24 cellular contexts compared by ENCODE assay signal in the genomic region with DNA sequence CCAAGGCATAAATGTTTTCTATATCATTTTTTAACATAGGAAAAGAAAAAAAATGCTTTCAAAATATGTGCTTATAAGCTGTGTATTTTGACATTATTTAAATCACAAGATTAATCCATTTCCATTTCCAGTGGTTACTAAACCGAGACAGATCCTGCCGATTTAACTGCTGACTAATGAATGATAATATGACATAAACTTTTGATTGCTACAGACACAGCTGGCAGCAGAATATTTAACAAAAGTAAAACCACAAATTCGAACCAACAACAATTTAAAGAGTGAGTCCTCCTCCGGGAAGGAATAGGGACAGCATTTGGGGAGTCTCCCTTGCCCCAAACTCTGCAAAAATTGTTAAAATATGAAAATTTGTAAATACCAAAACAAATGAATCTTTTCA.
"Had no signal": no experiment of that assay in that cellular context is flagged by ENCODE, and none has a peak within 500 bp of the region (broad histone marks: within the 10 kb centered on the region; RNA-seq: fewer than 3 reads in every experiment).

No MANE protein-coding gene starts in this region.

- H3K27me3 ChIP-seq: SJCRH30 had no signal

- ATAC-seq: activated T-helper 17 cell treated with anti-CD3 and anti-CD28 coated beads, Interleukin-2, amount 50 U/mL, for 72 hours; Panc1; SK-N-SH treated with all-trans-retinoic acid at 6 μM for 48 hours had no signal

- H3K36me3 ChIP-seq: SJCRH30 had no signal

- H3K4me1 ChIP-seq: SJCRH30 had no signal

- H3K9me3 ChIP-seq: SJCRH30 had no signal

- DNase-seq: activated B cell treated with CpG ODN at 0.5 μM for 24 hours; activated CD4-positive, alpha-beta memory T cell treated with anti-CD3 and anti-CD28 coated beads, Interleukin-2, amount 10 ng/mL, durations not matched to agents 7 days and 5 days; activated CD4-positive, alpha-beta T cell treated with anti-CD3 and anti-CD28 coated beads for 1 hour; activated CD4-positive, alpha-beta T cell treated with anti-CD3 and anti-CD28 coated beads, Interleukin-2, amount 10 ng/mL, durations not matched to agents 7 days and 5 days; activated gamma-delta T cell; activated naive CD4-positive, alpha-beta T cell treated with anti-CD3 and anti-CD28 coated beads, Interleukin-2, amount 10 ng/mL, durations not matched to agents 7 days and 5 days; activated naive CD8-positive, alpha-beta T cell treated with anti-CD3 and anti-CD28 coated beads for 36 hours; activated T-cell treated with anti-CD3 and anti-CD28 coated beads for 4 hours; activated T-cell treated with anti-CD3 and anti-CD28 coated beads, Interleukin-2, amount 50 U/mL, for 48 hours; cerebellar nuclear complex; Kasumi-1; NCI-H1092; NCI-H1417; NCI-H1930; NCI-H2171; NCI-H2227 treated with DMSO at 0.1 percent for 48 hours; NCI-H526 treated with DMSO at 0.1 percent for 48 hours; NCI-H82; Right ventricle myocardium superior; SW 1271 had no signal

- H3K4me3 ChIP-seq: SJCRH30 had no signal
